ENCODE assay signal across 9 cellular contexts in the genomic region with DNA sequence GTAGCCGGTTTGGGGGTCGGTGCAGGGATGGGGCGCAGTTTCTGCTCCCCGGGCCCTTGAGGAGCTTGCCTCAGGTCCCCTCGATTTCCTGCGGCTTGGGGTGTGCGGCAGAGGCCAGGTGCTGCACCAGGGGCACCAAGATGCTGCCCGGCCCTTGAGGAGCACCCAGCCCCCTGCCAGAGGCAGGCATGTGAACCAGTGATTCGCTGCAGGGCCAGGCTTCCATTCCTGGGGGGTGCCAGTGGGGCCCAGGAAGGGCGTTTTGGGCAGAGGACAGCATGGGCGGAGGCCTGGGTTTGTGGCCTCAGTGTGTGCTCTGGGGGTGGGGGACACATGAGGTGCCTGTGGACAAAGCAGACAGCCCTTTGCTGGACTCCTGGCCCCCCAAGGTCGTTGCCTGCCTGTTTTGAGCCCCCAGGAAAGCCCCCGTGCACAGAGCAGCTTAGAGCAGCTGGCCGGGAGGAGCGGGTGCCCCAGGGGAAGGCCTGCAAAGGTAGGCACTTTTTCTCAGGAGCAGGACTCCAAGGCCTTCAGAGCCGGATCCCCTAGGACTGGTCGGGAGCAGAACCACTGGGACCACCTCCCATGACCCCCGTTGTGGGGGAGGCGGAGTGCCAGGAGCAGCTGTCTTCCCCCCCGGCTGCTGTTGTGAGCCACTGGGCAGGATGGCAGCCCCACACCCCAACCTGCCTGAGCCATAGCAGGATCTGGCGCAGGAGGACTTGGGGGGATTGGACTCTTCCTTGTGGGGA. TPM values are rescaled to one million over a fixed set of nuclear protein-coding genes. Genes with fewer than 3 reads are reported as not detected.
DNase-seq lines count a peak whose midpoint lies in the region; ATAC-seq and TF ChIP-seq lines count a peak whose summit lies in the region.
"Had no signal": no experiment of that assay in that cellular context is flagged by ENCODE, and none has a peak within 500 bp of the region (broad histone marks: within the 10 kb centered on the region; RNA-seq: fewer than 3 reads in every experiment).

No MANE protein-coding gene starts in this region.

- peaks cover 14% of the 10 kb centered on the region; the same call in 1 of the 2 replicates for H4K20me1 ChIP-seq in PC-3 (ENCODE audit: low read length)

- peaks cover 47% of the 10 kb centered on the region for H3K79me2 ChIP-seq in PC-3 (ENCODE audit: low read length)

- ATAC-seq in CD8-positive, alpha-beta T cell, result no peak
- ATAC-seq in PC-3 (no peak), HG02571 (IDR thresholded peaks at IDR 0.05; ENCODE audit: unreplicated experiment) (no peak)

- no peaks in the 10 kb centered on the region for H3K9me3 ChIP-seq in CD8-positive, alpha-beta T cell (ENCODE audit: low read length)
- no peaks in the 10 kb centered on the region for H3K9me3 ChIP-seq in PC-3 (ENCODE audit: low read length)
- H3K9me3 ChIP-seq in ovary, result no peaks in the 10 kb centered on the region

- H3K9me3 Mint-ChIP-seq in CD8-positive, alpha-beta T cell, result no peaks in the 10 kb centered on the region

- no peaks in the 10 kb centered on the region for H3K27me3 ChIP-seq in CD8-positive, alpha-beta T cell (ENCODE audit: insufficient read depth, low read length)
- H3K27me3 ChIP-seq in PC-3 (ENCODE audit: low read length) (no peaks in the 10 kb centered on the region), ovary (no peaks in the 10 kb centered on the region)

- H3K36me3 Mint-ChIP-seq in CD8-positive, alpha-beta T cell, result peaks cover 6% of the 10 kb centered on the region

- no peak overlapping the region for H3K27ac ChIP-seq in CD8-positive, alpha-beta T cell (ENCODE audit: low read depth, low read length)
- H3K27ac ChIP-seq in PC-3 (ENCODE audit: low read length), result no peak overlapping the region
- peak overlapping the region; percentile 0 to 5 for H3K27ac ChIP-seq in ovary

- H2AFZ ChIP-seq in PC-3 (ENCODE audit: low read length), result no peak overlapping the region

- peak overlapping the region; percentile 89 for H3K4me2 ChIP-seq in PC-3 (ENCODE audit: low read length)

- TF ChIP-seq POLR2A in ovary (IDR thresholded peaks at IDR 0.05), result no peak

- no peak for TF ChIP-seq CTCF in CD8-positive, alpha-beta T cell (IDR thresholded peaks at IDR 0.05)
- TF ChIP-seq CTCF in PC-3 (conservative IDR thresholded peaks at IDR 0.05; ENCODE audit: low read depth, low read length) (no peak), epithelial cell of esophagus (IDR thresholded peaks at IDR 0.05; ENCODE audit: insufficient read depth, low read depth, low read length, missing control alignments) (no peak), ovary (IDR thresholded peaks at IDR 0.05) (no peak)

- H3K9ac ChIP-seq in PC-3 (ENCODE audit: low read length), result peak overlapping the region; percentile 78; the same call in 1 of the 2 replicates

- intact Hi-C loops in CD8-positive, alpha-beta T cell (cut with DNase I, micrococcal nuclease), result loop anchor here (5.0 to 10.0 kb wide), 11 partner anchors 70 to 1387 kb away; partner anchors contain the start of genes SLC41A3 (in 2 of the 2), TPRA1 (in 2 of the 2), ABTB1 (in 1 of the 2) and MCM2 (in 1 of the 2)
- intact Hi-C loops in PC-3 (cut with micrococcal nuclease), result loop anchor here (5.0 kb wide), 2 partner anchors 147 to 307 kb away; no protein-coding TSS in a partner anchor
- intact Hi-C loops in ovary (cut with DNase I), result loop anchor here (5.0 to 10.0 kb wide), 8 partner anchors 232 to 473 kb away; no protein-coding TSS in a partner anchor

- no peaks in the 10 kb centered on the region for H3F3A ChIP-seq in PC-3 (ENCODE audit: low read length, unreplicated experiment)

- TF ChIP-seq EP300 in ovary (IDR thresholded peaks at IDR 0.05), result no peak

- H3K27ac Mint-ChIP-seq in CD8-positive, alpha-beta T cell, result no peak overlapping the region

- POLR2A ChIA-PET in CD8-positive, alpha-beta T cell (lab: Charles Lee), result no interaction called here
- POLR2A ChIA-PET in PC-3 (lab: Charles Lee; ENCODE audit: unreplicated experiment), result no interaction called here

- H3K27me3 Mint-ChIP-seq in CD8-positive, alpha-beta T cell (ENCODE audit: low read depth), result no peaks in the 10 kb centered on the region

- CTCF ChIA-PET in CD8-positive, alpha-beta T cell (lab: Charles Lee), result no interaction called here
- CTCF ChIA-PET in PC-3 (lab: Charles Lee), result no interaction called here

- peak overlapping the region; percentile 63 for H3K4me3 Mint-ChIP-seq in CD8-positive, alpha-beta T cell

- H3K4me1 ChIP-seq in CD8-positive, alpha-beta T cell (ENCODE audit: insufficient read depth, low read length), result peaks cover 19% of the 10 kb centered on the region
- H3K4me1 ChIP-seq in PC-3 (ENCODE audit: insufficient read depth, low read length) (peaks cover 7% of the 10 kb centered on the region), ovary (ENCODE audit: insufficient read depth) (peaks cover 15% of the 10 kb centered on the region)

- H3K4me3 ChIP-seq in CD8-positive, alpha-beta T cell (ENCODE audit: low read depth, low read length), result peak overlapping the region; percentile 52
- H3K4me3 ChIP-seq in PC-3 (ENCODE audit: low read length) (peak overlapping the region; percentile 83), epithelial cell of esophagus (ENCODE audit: low read length) (peak overlapping the region; percentile 64), ovary (peak overlapping the region; percentile 81)

- peak in 1 of 7 experiments; percentile 20 for DNase-seq in CD8-positive, alpha-beta T cell
- DNase-seq in PC-3, result no peak
- DNase-seq in epithelial cell of esophagus (ENCODE audit: low read depth), result no peak
- no peak for DNase-seq in ovary
- DNase-seq in cerebellar nuclear complex (lab: John Stamatoyannopoulos, UW), result no peak
- DNase-seq in D341Med (ENCODE audit: low spot score), result no peak
- DNase-seq in NCI-H526 treated with DMSO at 0.1 percent for 48 hours (lab: John Stamatoyannopoulos, UW), result no peak
- DNase-seq: Karpas-422 had no signal

- no peaks in the 10 kb centered on the region for H3K36me3 ChIP-seq in CD8-positive, alpha-beta T cell (ENCODE audit: insufficient read depth, low read length)
- no peaks in the 10 kb centered on the region for H3K36me3 ChIP-seq in PC-3 (ENCODE audit: low read depth, low read length)
- no peaks in the 10 kb centered on the region for H3K36me3 ChIP-seq in ovary

- TSS peak; percentile 21 for BruUV-seq in PC-3 (replicated peaks; lab: Mats Ljungman, UMichigan)

- H3K9me2 ChIP-seq in PC-3 (replicated peaks; ENCODE audit: low read length), result no peaks in the 10 kb centered on the region

- peaks cover 12% of the 10 kb centered on the region for H3K4me1 Mint-ChIP-seq in CD8-positive, alpha-beta T cell (ENCODE audit: low read depth)

- 21 to 31% (median 27%) methylated on average over 18 to 21 of the region's 21 CpGs for WGBS in ovary, 3 donors

RNA-seq across cellular contexts. Expression of gene PLXNA1, which starts 1.7 kb away (rescaled TPM):
- total RNA-seq in CD8-positive, alpha-beta T cell, result 1 to 10 TPM; 7.3 to 8.4 TPM
- total RNA-seq in PC-3 (2014; rRNA removed) (30.0 and 38.0 TPM in 2 replicates), ovary (10 to 100 TPM; 13.8 to 47.2 (median 27.6) TPM)
- 10 to 100 TPM in 1 of 2 donors, 1 to 10 TPM in 1; 9.2 to 10.6 TPM for polyA plus RNA-seq in ovary

Comparison
In these comparisons a context has a peak if more than half of its experiments do, and no peak if none do; other contexts are left out.
1. H3K27ac ChIP-seq: peak in ovary (2 of 2); none in CD8-positive, alpha-beta T cell (single experiment) and PC-3 (single experiment).
2. Peak in every context shown above with its lines, with median percentiles within 50 percentile points of each other: H3K4me3 ChIP-seq.